In the genomic region with DNA sequence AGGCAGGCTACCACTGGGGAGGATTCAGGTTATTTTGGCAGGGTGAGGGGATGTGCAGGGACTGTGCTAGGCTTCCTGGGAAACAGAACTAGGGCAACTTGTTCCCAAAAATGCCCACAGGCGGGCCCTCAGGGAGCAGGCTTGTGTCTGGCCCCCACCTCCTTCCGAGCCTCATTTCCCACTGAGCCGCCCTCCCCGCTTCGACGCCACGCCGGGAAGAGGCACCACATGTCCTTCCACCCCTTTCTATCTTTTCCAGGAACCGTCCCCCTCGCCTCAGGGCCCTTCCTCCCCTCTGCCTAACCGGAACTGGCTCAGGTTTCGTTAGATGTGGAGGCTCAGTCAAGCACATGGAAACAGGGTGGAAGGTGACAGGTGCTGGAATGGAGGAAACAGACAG, we compare ENCODE assay signal across 20 cellular contexts.
"Had no signal": no experiment of that assay in that cellular context is flagged by ENCODE, and none has a peak within 500 bp of the region (broad histone marks: within the 10 kb centered on the region; RNA-seq: fewer than 3 reads in every experiment).

No MANE protein-coding gene starts in this region.

- H3K4me3 Mint-ChIP-seq: dendritic cell treated with granulocyte-macrophage colony-stimulating factor and Interleukin-4, amounts not matched to agents 40 ng/mL and 50 ng/mL, for 4 days; effector memory CD8-positive, alpha-beta T cell; immature natural killer cell; memory B cell; mesothelial cell of epicardium; natural killer cell; stimulated activated naive B cell treated with anti-CD40 and anti-IgM and Interleukin-4, amounts not matched to agents 10 μg/mL and 1 μg/mL and 100 μg/mL, for 72 hours; stimulated activated naive CD8-positive, alpha-beta T cell treated with anti-CD3 and anti-CD28 coated beads, Interleukin-15, amount 100 ng/mL, for 72 hours had no signal

- DNase-seq: effector memory CD8-positive, alpha-beta T cell; erythroblast; foreskin keratinocyte; immature natural killer cell; left lung; lower lobe of right lung; natural killer cell; sigmoid colon; stimulated activated CD4-positive, alpha-beta T cell treated with anti-CD3 and anti-CD28 coated beads, Interleukin-2, amount 100 ng/mL, for 24 hours; stimulated activated CD4-positive, alpha-beta T cell treated with anti-CD3 and anti-CD28 coated beads, Interleukin-4, amount 100 ng/mL, for 4 hours; stimulated activated naive B cell treated with anti-CD40 and anti-IgM and Interleukin-4, amounts not matched to agents 10 μg/mL and 1 μg/mL and 100 μg/mL, for 72 hours; stimulated activated naive CD8-positive, alpha-beta T cell treated with anti-CD3 and anti-CD28 coated beads, Interleukin-15, amount 100 ng/mL, for 72 hours; testis; upper lobe of right lung had no signal

- ATAC-seq: effector memory CD8-positive, alpha-beta T cell; foreskin keratinocyte; left lung; lower lobe of right lung; natural killer cell; stimulated activated naive B cell treated with anti-CD40 and anti-IgM and Interleukin-4, amounts not matched to agents 10 μg/mL and 1 μg/mL and 100 μg/mL, for 72 hours; stimulated activated naive CD8-positive, alpha-beta T cell treated with anti-CD3 and anti-CD28 coated beads, Interleukin-15, amount 100 ng/mL, for 72 hours; upper lobe of right lung had no signal

- H3K4me1 Mint-ChIP-seq: immature natural killer cell; mesothelial cell of epicardium; natural killer cell; stimulated activated naive B cell treated with anti-CD40 and anti-IgM and Interleukin-4, amounts not matched to agents 10 μg/mL and 1 μg/mL and 100 μg/mL, for 72 hours; stimulated activated naive CD8-positive, alpha-beta T cell treated with anti-CD3 and anti-CD28 coated beads, Interleukin-15, amount 100 ng/mL, for 72 hours had no signal

- H3K36me3 Mint-ChIP-seq: natural killer cell had no signal

- H3K4me1 ChIP-seq: foreskin keratinocyte, left lung, lower lobe of right lung, sigmoid colon, testis, tibial nerve, upper lobe of right lung, vagina had no signal

- H3K9me3 ChIP-seq: left lung, lower lobe of right lung, sigmoid colon, testis, tibial nerve, upper lobe of right lung, vagina had no signal

- H3K9me3 Mint-ChIP-seq: dendritic cell treated with granulocyte-macrophage colony-stimulating factor and Interleukin-4, amounts not matched to agents 40 ng/mL and 50 ng/mL, for 4 days; effector memory CD8-positive, alpha-beta T cell; immature natural killer cell; memory B cell; mesothelial cell of epicardium; natural killer cell; stimulated activated naive B cell treated with anti-CD40 and anti-IgM and Interleukin-4, amounts not matched to agents 10 μg/mL and 1 μg/mL and 100 μg/mL, for 72 hours; stimulated activated naive CD8-positive, alpha-beta T cell treated with anti-CD3 and anti-CD28 coated beads, Interleukin-15, amount 100 ng/mL, for 72 hours had no signal

- H3K4me3 ChIP-seq: left lung, lower lobe of right lung, sigmoid colon, skin epidermis, testis, tibial nerve, upper lobe of right lung, vagina had no signal

- H3K27me3 Mint-ChIP-seq: dendritic cell treated with granulocyte-macrophage colony-stimulating factor and Interleukin-4, amounts not matched to agents 40 ng/mL and 50 ng/mL, for 4 days; effector memory CD8-positive, alpha-beta T cell; memory B cell; stimulated activated naive B cell treated with anti-CD40 and anti-IgM and Interleukin-4, amounts not matched to agents 10 μg/mL and 1 μg/mL and 100 μg/mL, for 72 hours; stimulated activated naive CD8-positive, alpha-beta T cell treated with anti-CD3 and anti-CD28 coated beads, Interleukin-15, amount 100 ng/mL, for 72 hours had no signal

- H3K27ac ChIP-seq: foreskin keratinocyte, left lung, lower lobe of right lung, sigmoid colon, skin epidermis, testis, tibial nerve, upper lobe of right lung, vagina had no signal

- H3K27ac Mint-ChIP-seq: dendritic cell treated with granulocyte-macrophage colony-stimulating factor and Interleukin-4, amounts not matched to agents 40 ng/mL and 50 ng/mL, for 4 days; memory B cell; mesothelial cell of epicardium; natural killer cell; stimulated activated naive B cell treated with anti-CD40 and anti-IgM and Interleukin-4, amounts not matched to agents 10 μg/mL and 1 μg/mL and 100 μg/mL, for 72 hours; stimulated activated naive CD8-positive, alpha-beta T cell treated with anti-CD3 and anti-CD28 coated beads, Interleukin-15, amount 100 ng/mL, for 72 hours had no signal

- H3K27me3 ChIP-seq: foreskin keratinocyte, left lung, sigmoid colon, testis, tibial nerve, upper lobe of right lung, vagina had no signal
